ENCODE assay signal across 8 cellular contexts in the genomic region with DNA sequence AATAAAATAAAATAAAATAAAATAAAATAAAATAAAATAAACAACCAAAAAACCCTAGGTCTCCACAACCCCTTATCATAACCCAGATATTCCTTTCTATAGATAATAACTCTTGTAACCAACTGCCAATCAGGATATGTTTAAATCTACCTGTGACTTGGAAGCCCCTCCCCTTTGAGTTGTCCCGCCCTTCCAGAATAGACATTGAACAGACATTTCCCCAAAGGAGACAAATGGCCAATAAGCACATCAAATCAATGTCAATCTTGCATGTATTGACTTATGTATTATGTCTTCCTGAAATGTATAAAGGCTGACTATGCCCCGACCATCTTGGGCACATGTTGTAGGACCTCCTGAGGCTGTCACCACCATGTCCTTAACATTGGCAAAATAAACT. TPM values are rescaled to one million over a fixed set of nuclear protein-coding genes. Genes with fewer than 3 reads are reported as not detected.
DNase-seq lines count a peak whose midpoint lies in the region; ATAC-seq and TF ChIP-seq lines count a peak whose summit lies in the region.

No MANE protein-coding gene starts in this region.

- H3K79me2 ChIP-seq in MM.1S (ENCODE audit: low read length) = peaks cover 12% of the 10 kb centered on the region

- no peaks in the 10 kb centered on the region for H3K27me3 ChIP-seq in MM.1S (replicated peaks; ENCODE audit: insufficient read depth, low read length)
- H3K27me3 ChIP-seq in breast epithelium = no peaks in the 10 kb centered on the region
- no peaks in the 10 kb centered on the region for H3K27me3 ChIP-seq in mucosa of stomach (ENCODE audit: control insufficient read depth, insufficient read depth, low read length)

- H3K4me1 ChIP-seq in MM.1S (ENCODE audit: low read length) (no peaks in the 10 kb centered on the region; the same call in 1 of the 2 replicates), breast epithelium (peaks cover 7% of the 10 kb centered on the region in 2 donors), mucosa of stomach (ENCODE audit: control insufficient read depth, insufficient read depth, low read length) (peaks cover 18% of the 10 kb centered on the region)

- H3K4me3 ChIP-seq in MM.1S (ENCODE audit: low read length) (peak overlapping the region; percentile 73), breast epithelium (peak overlapping the region; percentile 79 to 96 (median 91)), mucosa of stomach (ENCODE audit: low read length) (peak overlapping the region; percentile 64)

- H3F3A ChIP-seq in MM.1S (ENCODE audit: insufficient read depth, low read length) = peaks cover 12% of the 10 kb centered on the region

- H3K27ac ChIP-seq in MM.1S (ENCODE audit: low read length) = peak overlapping the region; percentile 88; the same call in 1 of the 2 replicates
- H3K27ac ChIP-seq in breast epithelium = peak overlapping the region; percentile 96 to 97

- H3K36me3 ChIP-seq in MM.1S (replicated peaks; ENCODE audit: insufficient read depth, low read length) (no peaks in the 10 kb centered on the region), breast epithelium (peaks cover 7% of the 10 kb centered on the region), mucosa of stomach (ENCODE audit: control insufficient read depth, insufficient read depth, low read length) (peaks cover 16% of the 10 kb centered on the region)

- intact Hi-C loops in breast epithelium (cut with DNase I; ENCODE audit: low total_unique reads) = loop anchor here (10.0 kb wide), 1 partner anchor 1988 kb away; no protein-coding TSS in a partner anchor

- ATAC-seq in GM21423 (IDR thresholded peaks at IDR 0.05; ENCODE audit: unreplicated experiment) = no peak

- TF ChIP-seq CTCF in MM.1S (IDR thresholded peaks at IDR 0.05; ENCODE audit: low read length) (no peak), breast epithelium (IDR thresholded peaks at IDR 0.05) (no peak)

- no peaks in the 10 kb centered on the region for H3K9me3 ChIP-seq in MM.1S (replicated peaks; ENCODE audit: insufficient read depth, low read length)
- no peaks in the 10 kb centered on the region for H3K9me3 ChIP-seq in breast epithelium
- H3K9me3 ChIP-seq in mucosa of stomach (ENCODE audit: control insufficient read depth, low read length) = no peaks in the 10 kb centered on the region

- H3K4me2 ChIP-seq in MM.1S (ENCODE audit: low read depth, low read length) = peak overlapping the region; percentile 71

- H3K9me2 ChIP-seq in MM.1S (replicated peaks; ENCODE audit: insufficient read depth, low read length) = no peaks in the 10 kb centered on the region

- peak overlapping the region; percentile 57 for H2AFZ ChIP-seq in MM.1S (ENCODE audit: low read length)

- TF ChIP-seq POLR2A in breast epithelium (IDR thresholded peaks at IDR 0.05) = no peak

- no peaks in the 10 kb centered on the region for H4K20me1 ChIP-seq in MM.1S (ENCODE audit: insufficient read depth, low read length)

- peak overlapping the region; percentile 75; the same call in 1 of the 2 replicates for H3K9ac ChIP-seq in MM.1S (ENCODE audit: low read length)
- H3K9ac ChIP-seq in mucosa of stomach (ENCODE audit: low read length) = peak overlapping the region; percentile 81

- DNase-seq in DMS53 (lab: John Stamatoyannopoulos, UW) (peak; percentile 67), MM.1S (peak; percentile 28), breast epithelium (ENCODE audit: low spot score in 2 of 2) (no peak), NCI-H1930 (lab: John Stamatoyannopoulos, UW) (no peak), HPDE6-E6E7 (ENCODE audit: extremely low spot score) (no peak), NCI-H82 (lab: John Stamatoyannopoulos, UW) (no peak)

RNA-seq across cellular contexts. Expression of gene MAPK7, which starts 1.5 kb away (rescaled TPM):
- total RNA-seq in breast epithelium = 10 to 100 TPM; 21.4 to 39.0 (median 22.7) TPM

RNA-seq across cellular contexts. Expression of gene MFAP4, which starts 10.2 kb away (rescaled TPM):
- total RNA-seq in breast epithelium = 100 to 1,000 TPM in 2 of 3 donors, 10 to 100 TPM in 1; 45.5 to 186 (median 116) TPM

RNA-seq across cellular contexts. Expression of gene B9D1, which starts 14.3 kb away (rescaled TPM):
- total RNA-seq in breast epithelium = 10 to 100 TPM; 14.4 to 29.2 (median 28.4) TPM

RNA-seq across cellular contexts. Expression of gene RNF112, which starts 34.2 kb away (rescaled TPM):
- total RNA-seq in breast epithelium = 1 to 10 TPM in 2 of 3 donors, under 1 TPM in 1; 0.96 to 2.9 (median 2.3) TPM

Comparison
In these comparisons a context has a peak if more than half of its experiments do, and no peak if none do; other contexts are left out.
1. DNase-seq: peak in DMS53 (single experiment) and MM.1S (single experiment); none in breast epithelium (0 of 2), NCI-H1930 (0 of 2), HPDE6-E6E7 (single experiment) and NCI-H82 (single experiment).
2. Peak in every context shown above with its lines, with median percentiles within 50 percentile points of each other: H3K4me3 ChIP-seq.